Comparison of ENCODE assay signal across 18 cellular contexts in the genomic region with DNA sequence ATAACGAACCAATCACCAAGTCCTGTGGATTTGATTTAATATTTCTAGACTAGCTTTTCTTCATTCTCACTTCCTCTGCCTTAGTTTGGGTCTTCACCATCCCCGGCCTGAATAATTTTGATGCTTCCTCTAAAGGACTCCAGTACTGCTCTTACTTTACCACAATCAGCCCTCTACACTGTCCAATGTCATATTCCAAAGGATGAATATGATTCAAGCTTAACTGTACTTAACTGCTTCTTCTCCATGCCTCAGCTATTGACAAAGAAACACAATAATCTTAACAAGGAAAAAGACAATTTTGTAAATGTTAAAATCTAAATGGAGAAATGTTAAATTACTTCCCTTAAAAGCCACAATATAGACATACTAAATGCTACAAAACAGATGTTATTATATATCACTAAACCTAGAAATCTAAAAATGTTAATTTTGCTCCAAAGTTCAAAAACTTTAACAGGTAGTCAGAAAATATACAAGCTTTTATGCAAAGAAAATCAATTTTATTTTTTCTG.
A peak's percentile ranks its signal among the peaks of the same experiment; 100 is the strongest.
DNase-seq lines count a peak whose midpoint lies in the region; ATAC-seq and TF ChIP-seq lines count a peak whose summit lies in the region.
"Had no signal": no experiment of that assay in that cellular context is flagged by ENCODE, and none has a peak within 500 bp of the region (broad histone marks: within the 10 kb centered on the region; RNA-seq: fewer than 3 reads in every experiment).

No MANE protein-coding gene starts in this region.

- no peak overlapping the region for H2BK5ac ChIP-seq in mesenchymal stem cell (ENCODE audit: low read depth, low read length, poor library complexity, severe bottlenecking)

- H3K27me3 ChIP-seq in mesenchymal stem cell (ENCODE audit: control insufficient read depth in 1 of 2, insufficient read depth in 1 of 2, low read length in 2 of 2): no peaks in the 10 kb centered on the region
- H3K27me3 ChIP-seq in esophagus muscularis mucosa: no peaks in the 10 kb centered on the region

- peak overlapping the region; percentile 22 for H3K27ac ChIP-seq in mesenchymal stem cell (ENCODE audit: low read length, poor library complexity, severe bottlenecking)
- no peak overlapping the region for H3K27ac ChIP-seq in esophagus muscularis mucosa (replicated peaks in 1 of 4)
- H3K27ac ChIP-seq: SK-N-MC had no signal

- no peak overlapping the region for H3K4me2 ChIP-seq in mesenchymal stem cell (ENCODE audit: low read length, poor library complexity, severe bottlenecking)

- no peak overlapping the region for H3K9ac ChIP-seq in mesenchymal stem cell (ENCODE audit: low read length)

- TF ChIP-seq EP300 in esophagus muscularis mucosa (IDR thresholded peaks at IDR 0.05): no peak

- H3K23ac ChIP-seq in mesenchymal stem cell (ENCODE audit: low read length in 2 of 2): no peak overlapping the region

- no peak overlapping the region for H2BK12ac ChIP-seq in mesenchymal stem cell (ENCODE audit: low read length in 2 of 2)

- peak; percentile 43 for ATAC-seq in GM18517 (IDR thresholded peaks at IDR 0.05; ENCODE audit: unreplicated experiment)
- peak; percentile 35 for ATAC-seq in GM21515 (IDR thresholded peaks at IDR 0.05; ENCODE audit: unreplicated experiment)
- peak; percentile 24 for ATAC-seq in HG03196 (IDR thresholded peaks at IDR 0.05; ENCODE audit: unreplicated experiment)
- ATAC-seq: activated CD8-positive, alpha-beta T cell treated with anti-CD3 and anti-CD28 coated beads for 36 hours; right cardiac atrium had no signal

- no peak overlapping the region for H2AFZ ChIP-seq in mesenchymal stem cell (ENCODE audit: low read depth, low read length)

- no peak for TF ChIP-seq POLR2A in esophagus muscularis mucosa (IDR thresholded peaks at IDR 0.05; ENCODE audit: low read depth)

- TF ChIP-seq CTCF in esophagus muscularis mucosa (IDR thresholded peaks at IDR 0.05): no peak

- intact Hi-C loops in esophagus muscularis mucosa (cut with DNase I): loop anchor here (5.0 kb wide), 1 partner anchor 68 kb away; no protein-coding TSS in a partner anchor

- DNase-seq in mesenchymal stem cell (no peak), Ammon's horn (ENCODE audit: low spot score) (no peak), COLO668 (lab: John Stamatoyannopoulos, UW; ENCODE audit: unreplicated experiment) (no peak), esophagus muscularis mucosa (ENCODE audit: extremely low spot score) (no peak)
- no peak for DNase-seq in activated T-cell treated with anti-CD3 and anti-CD28 coated beads, Interleukin-2, amount 50 U/mL, for 1 hour
- DNase-seq: activated CD8-positive, alpha-beta T cell treated with anti-CD3 and anti-CD28 coated beads for 36 hours; cerebellar nuclear complex; DMS 273 treated with DMSO at 0.1 percent for 48 hours; Karpas-422; NCI-H1436 treated with DMSO at 0.1 percent for 48 hours; NCI-H446 treated with DMSO at 0.1 percent for 48 hours; right cardiac atrium; stimulated activated CD4-positive, alpha-beta T cell treated with anti-CD3 and anti-CD28 coated beads, Interleukin-4, amount 100 ng/mL, for 24 hours; trophoblast cell had no signal

- H3K14ac ChIP-seq in mesenchymal stem cell (ENCODE audit: low read length in 2 of 2): no peak overlapping the region

- no peak overlapping the region for H3K18ac ChIP-seq in mesenchymal stem cell (ENCODE audit: low read depth in 1 of 2, low read length in 2 of 2)

- H3K9me3 ChIP-seq in mesenchymal stem cell (ENCODE audit: control insufficient read depth, low read length): no peaks in the 10 kb centered on the region
- no peaks in the 10 kb centered on the region for H3K9me3 ChIP-seq in esophagus muscularis mucosa

- H3K36me3 ChIP-seq in mesenchymal stem cell (ENCODE audit: control insufficient read depth in 1 of 2, insufficient read depth in 2 of 2, low read depth in 1 of 2, low read length in 2 of 2) (no peaks in the 10 kb centered on the region), esophagus muscularis mucosa (no peaks in the 10 kb centered on the region)

- H3K79me1 ChIP-seq in mesenchymal stem cell (replicated peaks; ENCODE audit: low read length, poor library complexity, severe bottlenecking): no peaks in the 10 kb centered on the region

- no peaks in the 10 kb centered on the region for H3K4me1 ChIP-seq in mesenchymal stem cell (ENCODE audit: control insufficient read depth, insufficient read depth, low read depth, low read length)
- H3K4me1 ChIP-seq in esophagus muscularis mucosa: peaks cover 13 to 42% (median 30%) of the 10 kb centered on the region in 4 donors

- H2BK120ac ChIP-seq in mesenchymal stem cell (ENCODE audit: low read depth, low read length): no peak overlapping the region

- WGBS in mesenchymal stem cell: 82% methylated on average over 2 of the region's 2 CpGs
- 86% methylated on average over 2 of the region's 2 CpGs for WGBS in esophagus muscularis mucosa

- H3K4me3 ChIP-seq in mesenchymal stem cell (ENCODE audit: insufficient read depth in 1 of 2, low read depth in 1 of 2, low read length in 2 of 2): no peak overlapping the region
- no peak overlapping the region for H3K4me3 ChIP-seq in esophagus muscularis mucosa
- H3K4me3 ChIP-seq: SK-N-MC had no signal

- no peak overlapping the region for H4K91ac ChIP-seq in mesenchymal stem cell (ENCODE audit: low read length)

- no peak overlapping the region for H3K4ac ChIP-seq in mesenchymal stem cell (ENCODE audit: low read depth in 1 of 2, low read length in 2 of 2)

- H2AK5ac ChIP-seq in mesenchymal stem cell (ENCODE audit: low read length, severe bottlenecking): no peak overlapping the region

- H4K8ac ChIP-seq in mesenchymal stem cell (ENCODE audit: low read length): no peak overlapping the region

- no peak overlapping the region for H2BK15ac ChIP-seq in mesenchymal stem cell (ENCODE audit: low read depth, poor library complexity, severe bottlenecking)
